In the genomic region with DNA sequence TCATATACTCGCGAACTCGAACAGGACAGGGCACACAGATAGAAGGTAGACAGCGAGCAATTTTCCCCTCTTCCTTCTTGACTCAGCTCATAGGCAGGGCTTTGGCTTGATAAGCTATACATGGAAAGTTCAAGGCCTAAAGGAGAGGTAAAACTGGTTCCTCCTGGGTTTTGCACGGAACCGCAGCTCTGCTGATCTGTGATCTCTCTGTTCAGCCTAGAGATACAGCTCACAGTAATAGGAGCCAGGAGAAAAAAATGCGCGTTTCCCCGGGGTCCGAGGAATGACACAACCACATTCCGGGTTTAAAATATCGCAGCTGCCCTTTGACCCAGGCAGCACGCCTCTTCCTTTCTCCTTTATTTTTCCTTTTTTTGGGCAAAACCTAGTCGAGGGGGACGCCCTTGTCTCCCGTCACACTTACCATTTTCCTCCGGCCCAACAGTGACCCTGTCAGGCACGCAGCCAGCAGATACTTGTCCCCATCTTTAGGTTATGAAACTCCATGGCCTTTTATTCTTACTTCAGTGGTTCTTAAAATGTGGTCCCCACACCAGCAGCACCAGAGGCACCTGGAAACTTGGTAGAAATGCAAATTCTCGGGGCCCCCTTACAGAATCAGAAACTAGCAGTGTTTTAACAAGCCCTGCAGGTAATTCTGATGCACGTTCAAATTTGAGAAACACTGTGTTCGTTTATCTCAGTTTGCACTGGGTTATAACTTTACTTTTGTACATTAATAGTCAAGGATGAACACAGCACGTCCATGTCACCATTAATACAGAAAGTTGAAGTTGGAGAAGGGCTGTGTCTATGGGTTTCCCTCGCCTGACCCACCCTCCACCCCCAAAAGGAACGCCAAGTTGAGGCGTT, we compare ENCODE assay signal across 8 cellular contexts. TPM values are rescaled to one million over a fixed set of nuclear protein-coding genes. Genes with fewer than 3 reads are reported as not detected.
DNase-seq lines count a peak whose midpoint lies in the region; ATAC-seq and TF ChIP-seq lines count a peak whose summit lies in the region.

No MANE protein-coding gene starts in this region.

- H4K91ac ChIP-seq in trophoblast cell (ENCODE audit: low read depth, low read length), result peak overlapping the region; percentile 80

- no peak overlapping the region for H3K23ac ChIP-seq in trophoblast cell (ENCODE audit: low read length)

- H3K9ac ChIP-seq in HUES6 (ENCODE audit: low read length), result peak overlapping the region; percentile 77
- H3K9ac ChIP-seq in trophoblast cell (ENCODE audit: low read length), result peak overlapping the region; percentile 64

- H2BK120ac ChIP-seq in trophoblast cell (ENCODE audit: insufficient read depth, low read length, poor library complexity), result peak overlapping the region; percentile 60

- H2AFZ ChIP-seq in trophoblast cell (ENCODE audit: insufficient read depth, low read length, poor library complexity), result peak overlapping the region; percentile 52

- H3K27ac ChIP-seq in HUES6 (ENCODE audit: low read depth, low read length) (peak overlapping the region; percentile 26; the same call in 1 of the 2 replicates), trophoblast cell (ENCODE audit: low read depth, low read length) (peak overlapping the region; percentile 93)

- peak overlapping the region; percentile 27 for H2BK12ac ChIP-seq in trophoblast cell (ENCODE audit: low read length)

- H3K4me3 ChIP-seq in HUES6 (ENCODE audit: low read depth, low read length) (peak overlapping the region; percentile 98), trophoblast cell (ENCODE audit: low read depth, low read length) (peak overlapping the region; percentile 43)

- H3K27me3 Mint-ChIP-seq in Calu3 (ENCODE audit: unreplicated experiment), result no peaks in the 10 kb centered on the region
- H3K27me3 Mint-ChIP-seq in activated CD4-positive, alpha-beta memory T cell treated with anti-CD3 and anti-CD28 coated beads, Interleukin-2, amount 10 ng/mL, durations not matched to agents 7 days and 5 days, result peaks cover 1% of the 10 kb centered on the region

- no peak overlapping the region for H2AK5ac ChIP-seq in trophoblast cell (ENCODE audit: low read length)

- peaks cover 50% of the 10 kb centered on the region for H3K4me1 Mint-ChIP-seq in Calu3 (ENCODE audit: low read depth, unreplicated experiment)
- H3K4me1 Mint-ChIP-seq in activated CD4-positive, alpha-beta memory T cell treated with anti-CD3 and anti-CD28 coated beads, Interleukin-2, amount 10 ng/mL, durations not matched to agents 7 days and 5 days, result peaks cover 39% of the 10 kb centered on the region

- no peaks in the 10 kb centered on the region for H3K9me3 Mint-ChIP-seq in Calu3 (ENCODE audit: low read depth, unreplicated experiment)
- no peaks in the 10 kb centered on the region for H3K9me3 Mint-ChIP-seq in activated CD4-positive, alpha-beta memory T cell treated with anti-CD3 and anti-CD28 coated beads, Interleukin-2, amount 10 ng/mL, durations not matched to agents 7 days and 5 days

- peak overlapping the region; percentile 8 for H4K8ac ChIP-seq in trophoblast cell (ENCODE audit: low read depth, low read length)

- H3K14ac ChIP-seq in trophoblast cell (ENCODE audit: low read length), result peak overlapping the region; percentile 37

- H3K4me1 ChIP-seq in HUES6 (ENCODE audit: control insufficient read depth, insufficient read depth, low read length) (peaks cover 22% of the 10 kb centered on the region), trophoblast cell (ENCODE audit: control insufficient read depth in 1 of 2, insufficient read depth in 2 of 2, low read length in 2 of 2) (peaks cover 14 to 23% of the 10 kb centered on the region in 2 experiments)

- H3K4me3 Mint-ChIP-seq in Calu3 (ENCODE audit: low read depth, unreplicated experiment), result peak overlapping the region; percentile 95
- H3K4me3 Mint-ChIP-seq in activated CD4-positive, alpha-beta memory T cell treated with anti-CD3 and anti-CD28 coated beads, Interleukin-2, amount 10 ng/mL, durations not matched to agents 7 days and 5 days, result peak overlapping the region; percentile 98

- H4K12ac ChIP-seq in trophoblast cell (ENCODE audit: low read depth, low read length), result peak overlapping the region; percentile 54

- H3K36me3 Mint-ChIP-seq in Calu3 (ENCODE audit: insufficient read depth, unreplicated experiment), result peaks cover 78% of the 10 kb centered on the region
- peaks cover 20% of the 10 kb centered on the region for H3K36me3 Mint-ChIP-seq in activated CD4-positive, alpha-beta memory T cell treated with anti-CD3 and anti-CD28 coated beads, Interleukin-2, amount 10 ng/mL, durations not matched to agents 7 days and 5 days (ENCODE audit: low read depth)

- peak overlapping the region; percentile 65 for H3K4me2 ChIP-seq in trophoblast cell (ENCODE audit: low read length)

- peak overlapping the region; percentile 97 for H3K27ac Mint-ChIP-seq in Calu3 (ENCODE audit: unreplicated experiment)
- peak overlapping the region; percentile 98 for H3K27ac Mint-ChIP-seq in activated CD4-positive, alpha-beta memory T cell treated with anti-CD3 and anti-CD28 coated beads, Interleukin-2, amount 10 ng/mL, durations not matched to agents 7 days and 5 days

- ATAC-seq in HG03135 (IDR thresholded peaks at IDR 0.05; ENCODE audit: unreplicated experiment) (no peak), GM19035 (IDR thresholded peaks at IDR 0.05; ENCODE audit: unreplicated experiment) (no peak), HG02763 (IDR thresholded peaks at IDR 0.05; ENCODE audit: unreplicated experiment) (no peak)

- H3K9me3 ChIP-seq in HUES6 (ENCODE audit: control insufficient read depth, insufficient read depth, low read depth, low read length) (no peaks in the 10 kb centered on the region), trophoblast cell (ENCODE audit: insufficient read depth, low read depth, low read length) (no peaks in the 10 kb centered on the region)

- peaks cover 29% of the 10 kb centered on the region for H3K79me2 ChIP-seq in trophoblast cell (ENCODE audit: control insufficient read depth, insufficient read depth, low read length, poor library complexity)

- peak overlapping the region; percentile 24 for H3K4ac ChIP-seq in trophoblast cell (ENCODE audit: low read depth, low read length)

- no CpG with 5 or more reads among the region's 25 CpGs for WGBS in trophoblast cell (ENCODE audit: extremely low coverage, insufficient coverage, insufficient read length)

- BruUV-seq in Calu3 (replicated peaks; lab: Mats Ljungman, UMichigan), result TSS peak; percentile 44

- peak overlapping the region; percentile 20 for H3K18ac ChIP-seq in trophoblast cell (ENCODE audit: low read length)

- CTCF ChIA-PET in Calu3 (lab: Charles Lee), result interaction anchor here (0.5 to 5.2 kb wide), 27 partner anchors 9 to 959 kb away, joined by 3 to 38 read pairs (median 5); partner anchors contain the start of genes PLXDC1, PSMB3 and RPL23
- CTCF ChIA-PET in activated CD4-positive, alpha-beta memory T cell treated with anti-CD3 and anti-CD28 coated beads, Interleukin-2, amount 10 ng/mL, durations not matched to agents 7 days and 5 days (lab: Charles Lee), result interaction anchor here (0.9 to 5.6 kb wide), 15 partner anchors 15 to 370 kb away, joined by 3 to 56 read pairs (median 5); partner anchors contain the start of genes LASP1NB, PIP4K2B, PSMB3 and RPL23

- POLR2A ChIA-PET in activated CD4-positive, alpha-beta memory T cell treated with anti-CD3 and anti-CD28 coated beads, Interleukin-2, amount 10 ng/mL, durations not matched to agents 7 days and 5 days (lab: Charles Lee), result interaction anchor here (0.6 to 8.5 kb wide), 15 partner anchors 9 to 285 kb away, joined by 3 to 201 read pairs (median 4); partner anchors contain the start of genes CWC25, FBXO47, LASP1NB and RPL23

- peaks cover 31% of the 10 kb centered on the region for H3K79me1 ChIP-seq in trophoblast cell (ENCODE audit: low read length)

- H3K36me3 ChIP-seq in HUES6 (ENCODE audit: control insufficient read depth, insufficient read depth, low read length) (0 out of 2 replicates have a peak, but pooled peaks cover 2% of the 10 kb centered on the region), trophoblast cell (ENCODE audit: control insufficient read depth in 1 of 2, insufficient read depth in 2 of 2, low read length in 2 of 2) (peaks cover 3 to 6% of the 10 kb centered on the region in 2 experiments)

- peak overlapping the region; percentile 84 for H2BK5ac ChIP-seq in trophoblast cell (ENCODE audit: low read depth, low read length, poor library complexity)

- H3K27me3 ChIP-seq in HUES6 (ENCODE audit: control insufficient read depth, insufficient read depth, low read length) (no peaks in the 10 kb centered on the region), trophoblast cell (ENCODE audit: insufficient read depth, low read length) (no peaks in the 10 kb centered on the region)

- intact Hi-C loops in Calu3 (cut with micrococcal nuclease; ENCODE audit: unreplicated experiment), result loop anchor here (2.0 to 5.0 kb wide), 2 partner anchors 16 to 116 kb away; partner anchors contain the start of genes PSMB3 and RPL23

- TF ChIP-seq CTCF in Calu3 (IDR thresholded peaks at IDR 0.05; ENCODE audit: unreplicated experiment), result no peak

- DNase-seq in Calu3 (peak; percentile 78), glomerular visceral epithelial cell (ENCODE audit: extremely low spot score) (peak; percentile 49), trophoblast cell (peak; percentile 86 to 93)
- peak; percentile 31 for DNase-seq in activated CD4-positive, alpha-beta memory T cell treated with anti-CD3 and anti-CD28 coated beads, Interleukin-2, amount 10 ng/mL, durations not matched to agents 7 days and 5 days

RNA-seq across cellular contexts. Expression of gene LASP1, which starts 1.5 kb away (rescaled TPM):
- 479 and 558 TPM in 2 replicates for total RNA-seq in Calu3 (2022)
- total RNA-seq in activated CD4-positive, alpha-beta memory T cell treated with anti-CD3 and anti-CD28 coated beads, Interleukin-2, amount 10 ng/mL, durations not matched to agents 7 days and 5 days, result 100 to 1,000 TPM; 193 to 196 TPM
- polyA plus RNA-seq in trophoblast cell (2013), result 157 TPM in 2 replicates

RNA-seq across cellular contexts. Expression of gene RPL23, which starts 14.8 kb away (rescaled TPM):
- 3,443 and 3,829 TPM in 2 replicates for total RNA-seq in Calu3 (2022)
- 100 to 1,000 TPM; 933 to 960 TPM for total RNA-seq in activated CD4-positive, alpha-beta memory T cell treated with anti-CD3 and anti-CD28 coated beads, Interleukin-2, amount 10 ng/mL, durations not matched to agents 7 days and 5 days
- 2,811 and 2,862 TPM in 2 replicates for polyA plus RNA-seq in trophoblast cell (2013)

RNA-seq across cellular contexts. Expression of gene CWC25, which starts 43.2 kb away (rescaled TPM):
- 77.8 and 78.9 TPM in 2 replicates for total RNA-seq in Calu3 (2022)
- 10 to 100 TPM; 29.0 to 30.1 TPM for total RNA-seq in activated CD4-positive, alpha-beta memory T cell treated with anti-CD3 and anti-CD28 coated beads, Interleukin-2, amount 10 ng/mL, durations not matched to agents 7 days and 5 days
- 17.6 and 18.4 TPM in 2 replicates for polyA plus RNA-seq in trophoblast cell (2013)

Comparison
In these comparisons a context has a peak if more than half of its experiments do, and no peak if none do; other contexts are left out.
1. DNase-seq: peak in every context shown above with its lines; median percentile 90 in trophoblast cell; 78 in Calu3; 49 in glomerular visceral epithelial cell; 31 in activated CD4-positive, alpha-beta memory T cell treated with anti-CD3 and anti-CD28 coated beads, Interleukin-2, amount 10 ng/mL, durations not matched to agents 7 days and 5 days.